Comparison of ENCODE assay signal across 8 cellular contexts in the genomic region with DNA sequence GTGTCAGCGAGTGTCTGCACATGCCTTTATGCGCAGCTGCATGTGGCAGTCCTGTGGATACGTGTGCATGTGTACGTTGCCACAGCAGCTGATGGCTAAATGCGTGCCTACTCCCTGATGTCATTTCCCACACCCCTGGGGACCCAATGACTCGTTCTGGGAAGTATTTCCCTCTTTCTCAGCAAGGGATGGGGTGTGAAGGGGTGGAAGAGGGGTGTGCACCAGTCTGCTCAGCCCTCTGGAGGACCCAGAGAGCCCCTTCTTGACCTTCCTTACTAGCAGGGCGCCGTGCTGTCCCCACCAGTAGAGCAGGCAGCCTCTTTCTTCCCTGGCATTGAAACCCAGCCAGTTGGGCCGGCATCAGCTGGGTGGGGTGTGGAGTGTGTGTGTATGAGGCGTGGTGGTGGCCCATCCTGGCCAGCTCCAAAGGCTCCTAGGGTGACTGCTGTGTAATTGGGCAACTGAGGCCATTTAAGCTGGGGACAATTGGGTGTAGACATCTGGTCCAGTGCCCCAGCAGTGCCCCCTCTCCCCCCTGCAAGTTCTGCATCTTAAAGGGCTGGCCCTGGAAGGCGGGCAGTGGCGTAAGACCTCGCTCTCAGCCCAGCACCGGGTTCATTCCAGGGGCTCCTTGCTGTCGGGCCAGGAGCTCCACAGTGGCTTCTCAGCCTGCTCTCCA. TPM values are rescaled to one million over a fixed set of nuclear protein-coding genes. Genes with fewer than 3 reads are reported as not detected.
DNase-seq lines count a peak whose midpoint lies in the region; ATAC-seq and TF ChIP-seq lines count a peak whose summit lies in the region.

No MANE protein-coding gene starts in this region.

- WGBS in right cardiac atrium = 44% methylated on average over 15 of the region's 15 CpGs

- peak; percentile 71 to 86 for ATAC-seq in right cardiac atrium
- ATAC-seq in GM18858 (IDR thresholded peaks at IDR 0.05; ENCODE audit: unreplicated experiment) = no peak
- no peak for ATAC-seq in GM18873 (IDR thresholded peaks at IDR 0.05; ENCODE audit: low FRiP score, unreplicated experiment)

- H3K27ac ChIP-seq in right cardiac atrium (ENCODE audit: low read length) (peak overlapping the region; percentile 92), stomach smooth muscle (ENCODE audit: low read length) (peak overlapping the region; percentile 46)

- H3K4me1 ChIP-seq in right cardiac atrium (ENCODE audit: control insufficient read depth, insufficient read depth, low read length) = peaks cover 13% of the 10 kb centered on the region
- H3K4me1 ChIP-seq in stomach smooth muscle (ENCODE audit: control insufficient read depth, insufficient read depth, low read length) = peaks cover 31% of the 10 kb centered on the region

- peak; percentile 66 for DNase-seq in HK-2 (ENCODE audit: unreplicated experiment)
- peak; percentile 92 for DNase-seq in amniotic epithelial cell (ENCODE audit: low read depth)
- DNase-seq in right cardiac atrium = peak; percentile 81 to 85 (median 83)
- DNase-seq in H7 = no peak
- no peak for DNase-seq in GM20000 (ENCODE audit: low spot score)

- H3K27me3 ChIP-seq in right cardiac atrium (ENCODE audit: control insufficient read depth, insufficient read depth) (no peaks in the 10 kb centered on the region), stomach smooth muscle (ENCODE audit: control insufficient read depth in 1 of 2, insufficient read depth in 2 of 2, low read length in 2 of 2) (no peaks in the 10 kb centered on the region), H7 (ENCODE audit: control insufficient read depth, insufficient read depth, low read length) (no peaks in the 10 kb centered on the region)

- H3K36me3 ChIP-seq in stomach smooth muscle (ENCODE audit: control insufficient read depth in 2 of 2, insufficient read depth in 2 of 2, low read length in 2 of 2) = peaks cover 0 to 3% of the 10 kb centered on the region in 2 donors
- H3K36me3 ChIP-seq in H7 (replicated peaks; ENCODE audit: control insufficient read depth, insufficient read depth, low read length) = no peaks in the 10 kb centered on the region

- intact Hi-C loops in right cardiac atrium (cut with DNase I) = no loop called here

- H3K4me3 ChIP-seq in right cardiac atrium (ENCODE audit: low read length) = no peak overlapping the region
- no peak overlapping the region for H3K4me3 ChIP-seq in stomach smooth muscle (ENCODE audit: low read length in 2 of 2)
- no peak overlapping the region for H3K4me3 ChIP-seq in H7 (ENCODE audit: insufficient read depth, low read depth, low read length)

- H3K9ac ChIP-seq in stomach smooth muscle (ENCODE audit: low read length in 2 of 2) = peak overlapping the region in 1 of 2 donors; percentile 36

- TF ChIP-seq CTCF in GM20000 (IDR thresholded peaks at IDR 0.05; ENCODE audit: extremely low read depth, missing control alignments) = no peak

- H3K9me3 ChIP-seq in right cardiac atrium (ENCODE audit: control insufficient read depth, low read length) (no peaks in the 10 kb centered on the region), stomach smooth muscle (ENCODE audit: control insufficient read depth in 2 of 2, low read length in 2 of 2) (no peaks in the 10 kb centered on the region)

RNA-seq across cellular contexts. Expression of gene SNX33, which starts 19.2 kb away (rescaled TPM):
- 10 to 100 TPM; 14.6 to 18.4 (median 17.8) TPM for total RNA-seq in right cardiac atrium
- 13.2 TPM for polyA plus RNA-seq in right cardiac atrium
- total RNA-seq in H7 (2014; rRNA removed; shearing (Covaris generic)) = 13.3 and 14.3 TPM in 2 replicates

RNA-seq across cellular contexts. Expression of gene IMP3, which starts 26.9 kb away (rescaled TPM):
- 10 to 100 TPM; 39.4 to 49.3 (median 46.8) TPM for total RNA-seq in right cardiac atrium
- 48.1 TPM for polyA plus RNA-seq in right cardiac atrium
- total RNA-seq in H7 (2014; rRNA removed; shearing (Covaris generic)) = 132 and 168 TPM in 2 replicates

RNA-seq across cellular contexts. Expression of gene SNUPN, which starts 41.4 kb away (rescaled TPM):
- total RNA-seq in right cardiac atrium = 10 to 100 TPM; 15.3 to 19.8 (median 18.4) TPM
- 17.9 TPM for polyA plus RNA-seq in right cardiac atrium
- 19.2 and 23.4 TPM in 2 replicates for total RNA-seq in H7 (2014; rRNA removed; shearing (Covaris generic))

RNA-seq across cellular contexts. Expression of gene CSPG4, which starts 45.7 kb away (rescaled TPM):
- total RNA-seq in right cardiac atrium = 10 to 100 TPM; 10.1 to 48.9 (median 16.2) TPM
- 11.5 TPM for polyA plus RNA-seq in right cardiac atrium
- 4.3 and 5.0 TPM in 2 replicates for total RNA-seq in H7 (2014; rRNA removed; shearing (Covaris generic))

Comparison
In these comparisons a context has a peak if more than half of its experiments do, and no peak if none do; other contexts are left out.
1. DNase-seq: peak in HK-2 (single experiment), amniotic epithelial cell (single experiment) and right cardiac atrium (3 of 3); none in H7 (single experiment) and GM20000 (single experiment).
2. ATAC-seq: peak in right cardiac atrium (2 of 2); none in GM18858 (single experiment) and GM18873 (single experiment).